25 cellular contexts compared by ENCODE assay signal in the genomic region with DNA sequence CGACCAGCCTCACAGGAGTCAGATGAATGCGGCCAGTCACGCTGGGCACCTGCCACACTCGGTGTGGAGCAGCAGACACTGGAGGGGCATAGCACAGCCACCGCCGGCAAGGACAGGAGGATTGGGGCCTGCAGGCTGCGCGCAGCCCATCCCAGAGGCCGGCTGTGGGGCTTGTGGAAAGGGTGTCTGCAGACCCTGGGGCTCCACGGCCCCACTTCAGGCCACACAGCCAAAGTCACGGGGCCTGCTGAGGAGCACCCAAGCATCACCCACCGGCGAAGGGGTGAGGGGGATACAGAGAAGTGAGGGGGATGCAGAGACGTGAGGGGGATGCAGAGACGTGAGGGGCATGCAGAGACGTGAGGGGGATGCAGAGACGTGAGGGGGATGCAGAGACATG.
"Had no signal": no experiment of that assay in that cellular context is flagged by ENCODE, and none has a peak within 500 bp of the region (broad histone marks: within the 10 kb centered on the region; RNA-seq: fewer than 3 reads in every experiment).

No MANE protein-coding gene starts in this region.

- H3K9me3 ChIP-seq: SJCRH30, SK-N-SH had no signal

- H3K4me1 Mint-ChIP-seq: brain had no signal

- H3K4me3 ChIP-seq: ascending aorta, SJCRH30 had no signal

- H3K4me2 ChIP-seq: KMS-11, SK-N-SH had no signal

- DNase-seq: activated CD4-positive, alpha-beta T cell treated with anti-CD3 and anti-CD28 coated beads, Interleukin-2, amount 10 ng/mL, durations not matched to agents 24 days and 14 days; activated CD4-positive, alpha-beta T cell treated with anti-CD3 and anti-CD28 coated beads, Interleukin-2, amount 50 U/mL, for 48 hours; activated gamma-delta T cell; activated naive CD4-positive, alpha-beta T cell treated with anti-CD3 and anti-CD28 coated beads, Interleukin-2, amount 50 U/mL, for 16 hours; activated naive CD8-positive, alpha-beta T cell treated with anti-CD3 and anti-CD28 coated beads, Interleukin-2, amount 10 ng/mL, durations not matched to agents 7 days and 5 days; activated T-cell treated with anti-CD3 and anti-CD28 coated beads for 4 hours; activated T-cell treated with anti-CD3 and anti-CD28 coated beads, Interleukin-2, amount 50 U/mL, for 48 hours; NCI-H1092 treated with DMSO at 0.1 percent for 48 hours; NCI-H1436; NCI-H1694 treated with DMSO at 0.1 percent for 48 hours; NCI-H2029 treated with DMSO at 0.1 percent for 48 hours; NCI-H510A treated with DMSO at 0.1 percent for 48 hours; NCI-H69; NK-92 treated with Interleukin-12 subunit alpha and Interleukin-12 subunit beta, amount 100 ng/mL, for 24 hours; OCI-M1; RPMI8226; SJCRH30; SK-N-SH had no signal

- H3K36me3 ChIP-seq: ascending aorta, SJCRH30 had no signal

- H3K27me3 Mint-ChIP-seq: activated CD4-positive, alpha-beta T cell treated with anti-CD3 and anti-CD28 coated beads, Interleukin-2, amount 10 ng/mL, durations not matched to agents 24 days and 14 days; activated naive CD8-positive, alpha-beta T cell treated with anti-CD3 and anti-CD28 coated beads, Interleukin-2, amount 10 ng/mL, durations not matched to agents 7 days and 5 days; activated T-helper 17 cell treated with anti-CD3 and anti-CD28 coated beads, Interleukin-2, amount 50 U/mL, for 72 hours had no signal

- H3K27ac Mint-ChIP-seq: activated CD4-positive, alpha-beta T cell treated with anti-CD3 and anti-CD28 coated beads, Interleukin-2, amount 10 ng/mL, durations not matched to agents 24 days and 14 days; activated naive CD8-positive, alpha-beta T cell treated with anti-CD3 and anti-CD28 coated beads, Interleukin-2, amount 10 ng/mL, durations not matched to agents 7 days and 5 days; activated T-helper 17 cell treated with anti-CD3 and anti-CD28 coated beads, Interleukin-2, amount 50 U/mL, for 72 hours; brain had no signal

- H3K27me3 ChIP-seq: ascending aorta had no signal

- H3K4me3 Mint-ChIP-seq: activated CD4-positive, alpha-beta T cell treated with anti-CD3 and anti-CD28 coated beads, Interleukin-2, amount 10 ng/mL, durations not matched to agents 24 days and 14 days; activated naive CD8-positive, alpha-beta T cell treated with anti-CD3 and anti-CD28 coated beads, Interleukin-2, amount 10 ng/mL, durations not matched to agents 7 days and 5 days; activated T-helper 17 cell treated with anti-CD3 and anti-CD28 coated beads, Interleukin-2, amount 50 U/mL, for 72 hours; brain had no signal

- H3K27ac ChIP-seq: ascending aorta, KMS-11, SJCRH30 had no signal

- H3K36me3 Mint-ChIP-seq: activated naive CD8-positive, alpha-beta T cell treated with anti-CD3 and anti-CD28 coated beads, Interleukin-2, amount 10 ng/mL, durations not matched to agents 7 days and 5 days; brain had no signal

- H3K9ac ChIP-seq: KMS-11, SK-N-SH had no signal

- ATAC-seq: activated CD4-positive, CD25-positive, alpha-beta regulatory T cell treated with anti-CD3 and anti-CD28 coated beads, Interleukin-2, amount 50 U/mL, for 24 hours; activated T-helper 17 cell treated with anti-CD3 and anti-CD28 coated beads, Interleukin-2, amount 50 U/mL, for 72 hours; Panc1; Right ventricle myocardium inferior had no signal

- H3K4me1 ChIP-seq: ascending aorta, SJCRH30 had no signal
